Comparison of ENCODE assay signal across 11 cellular contexts in the genomic region with DNA sequence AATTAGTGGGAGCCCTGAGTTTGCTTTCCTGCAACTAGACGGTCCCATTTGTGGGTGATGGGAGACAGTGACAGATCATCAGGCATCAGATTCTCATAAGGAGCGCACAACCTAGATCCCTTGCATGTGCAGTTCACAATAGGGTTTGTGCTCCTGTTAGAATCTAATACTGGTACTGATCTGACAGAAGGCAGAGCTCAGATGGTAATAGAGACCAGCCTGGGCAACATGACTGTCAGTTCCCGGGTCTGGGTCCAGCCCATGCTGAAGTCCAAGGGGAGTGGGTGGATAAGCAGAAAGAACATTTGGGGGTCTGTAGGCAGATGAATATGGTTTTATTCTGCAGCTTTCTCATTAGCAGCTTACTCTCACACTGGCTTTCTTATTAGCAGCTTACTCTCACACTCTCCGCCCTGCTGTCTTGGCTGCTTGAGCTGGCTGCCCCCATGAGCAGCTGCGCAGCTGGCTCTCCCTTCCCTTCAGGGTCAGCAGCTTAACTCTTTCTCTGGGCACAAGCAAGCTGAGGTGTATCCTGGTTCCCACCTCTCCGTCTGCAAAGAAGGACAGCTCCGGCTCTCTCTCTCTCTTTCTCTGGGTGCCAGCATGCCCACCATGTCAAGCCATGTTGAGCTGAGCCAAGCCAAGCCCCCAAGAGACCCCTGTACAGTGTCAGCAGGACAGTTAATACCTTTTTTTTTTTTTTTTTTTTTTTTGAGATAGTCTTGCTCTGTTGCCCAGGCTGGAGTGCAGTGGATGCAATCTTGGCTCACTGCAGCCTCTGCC. TPM values are rescaled to one million over a fixed set of nuclear protein-coding genes. Genes with fewer than 3 reads are reported as not detected.
DNase-seq lines count a peak whose midpoint lies in the region; ATAC-seq and TF ChIP-seq lines count a peak whose summit lies in the region.
"Had no signal": no experiment of that assay in that cellular context is flagged by ENCODE, and none has a peak within 500 bp of the region (broad histone marks: within the 10 kb centered on the region; RNA-seq: fewer than 3 reads in every experiment).

No MANE protein-coding gene starts in this region.

- DNase-seq in NCI-H82 (lab: John Stamatoyannopoulos, UW): peak; percentile 90
- DNase-seq in thoracic aorta (ENCODE audit: low spot score): no peak
- no peak for DNase-seq in stimulated activated CD4-positive, alpha-beta T cell treated with anti-CD3 and anti-CD28 coated beads, Interleukin-2, amount 100 ng/mL, for 24 hours
- no peak for DNase-seq in DMS53 (lab: John Stamatoyannopoulos, UW)
- no peak for DNase-seq in Caco-2
- no peak for DNase-seq in NCI-H2196 treated with DMSO at 0.1 percent for 48 hours (lab: John Stamatoyannopoulos, UW; ENCODE audit: unreplicated experiment)
- DNase-seq: activated CD4-positive, CD25-positive, alpha-beta regulatory T cell; activated gamma-delta T cell; hippocampal formation had no signal

- intact Hi-C loops in Caco-2 (cut with micrococcal nuclease; ENCODE audit: unreplicated experiment): no loop called here

- H3K4me3 ChIP-seq in muscle layer of duodenum (ENCODE audit: low read depth in 1 of 2, low read length in 2 of 2): no peak overlapping the region
- no peak overlapping the region for H3K4me3 ChIP-seq in thoracic aorta
- no peak overlapping the region for H3K4me3 ChIP-seq in Caco-2 (ENCODE audit: low read depth, low read length)

- no peak for TF ChIP-seq CTCF in thoracic aorta (IDR thresholded peaks at IDR 0.05)
- TF ChIP-seq CTCF in Caco-2 (IDR thresholded peaks at IDR 0.05; ENCODE audit: insufficient read depth in 1 of 2, low read depth in 1 of 2, low read length in 1 of 2, severe bottlenecking in 1 of 2, unreplicated experiment in 1 of 2): no peak

- no peaks in the 10 kb centered on the region for H3K27me3 ChIP-seq in muscle layer of duodenum (ENCODE audit: low read depth, low read length)
- no peaks in the 10 kb centered on the region for H3K27me3 ChIP-seq in thoracic aorta (replicated peaks; ENCODE audit: insufficient read depth)
- H3K27me3 ChIP-seq in Caco-2 (replicated peaks; ENCODE audit: control insufficient read depth, insufficient read depth, low read length): no peaks in the 10 kb centered on the region

- peaks cover 20% of the 10 kb centered on the region for H3K9me3 Mint-ChIP-seq in Caco-2 (ENCODE audit: unreplicated experiment)

- ATAC-seq in esophagus mucosa: peak; percentile 14
- ATAC-seq in thoracic aorta (ENCODE audit: insufficient number of reproducible peaks, low FRiP score, low read depth): peak; percentile 12

- peaks cover 0 to 15% of the 10 kb centered on the region in 2 donors for H3K4me1 ChIP-seq in muscle layer of duodenum (ENCODE audit: control insufficient read depth in 1 of 2, insufficient read depth in 2 of 2, low read length in 2 of 2)
- peaks cover 6 to 15% of the 10 kb centered on the region in 2 donors for H3K4me1 ChIP-seq in thoracic aorta (ENCODE audit: control insufficient read depth in 1 of 2, low read depth in 2 of 2)
- peaks cover 6% of the 10 kb centered on the region; the same call in 1 of the 2 replicates for H3K4me1 ChIP-seq in Caco-2

- peaks cover 7% of the 10 kb centered on the region for H3K4me1 Mint-ChIP-seq in Caco-2 (ENCODE audit: low read depth, unreplicated experiment)

- H3K27ac ChIP-seq in muscle layer of duodenum (ENCODE audit: low read length) (peak overlapping the region; percentile 8), thoracic aorta (peak overlapping the region in 1 of 2 donors; percentile 49)

- H3K9me3 ChIP-seq in muscle layer of duodenum (ENCODE audit: control insufficient read depth in 1 of 2, low read length in 2 of 2) (peaks cover 0 to 10% of the 10 kb centered on the region in 2 donors), thoracic aorta (peaks cover 4% of the 10 kb centered on the region), Caco-2 (peaks cover 4% of the 10 kb centered on the region; the same call in 1 of the 2 replicates)

- H3K4me3 Mint-ChIP-seq in Caco-2 (ENCODE audit: unreplicated experiment): no peak overlapping the region

- BruUV-seq in Caco-2 (replicated peaks; lab: Mats Ljungman, UMichigan): no TSS peak

- CTCF ChIA-PET in Caco-2 (lab: Charles Lee): no interaction called here

- POLR2A ChIA-PET in Caco-2 (lab: Charles Lee): no interaction called here

- no peaks in the 10 kb centered on the region for H3K36me3 ChIP-seq in muscle layer of duodenum (ENCODE audit: control insufficient read depth in 1 of 2, insufficient read depth in 2 of 2, low read length in 2 of 2)
- H3K36me3 ChIP-seq in thoracic aorta: no peaks in the 10 kb centered on the region
- H3K36me3 ChIP-seq in Caco-2 (ENCODE audit: control insufficient read depth, insufficient read depth, low read length): no peaks in the 10 kb centered on the region

- H3K27ac Mint-ChIP-seq in Caco-2 (ENCODE audit: unreplicated experiment): no peak overlapping the region

- no peaks in the 10 kb centered on the region for H3K36me3 Mint-ChIP-seq in Caco-2 (ENCODE audit: insufficient read depth, unreplicated experiment)

- H3K27me3 Mint-ChIP-seq in Caco-2 (ENCODE audit: insufficient read depth, unreplicated experiment): no peaks in the 10 kb centered on the region

RNA-seq across cellular contexts. Expression of a gene that starts 46.5 kb away (rescaled TPM):
- total RNA-seq in esophagus mucosa (39.6 TPM), thoracic aorta (10 to 100 TPM; 22.4 to 29.8 TPM), Caco-2 (2022) (7.4 and 8.8 TPM in 2 replicates)

RNA-seq across cellular contexts. Expression of a gene that starts 51.7 kb away (rescaled TPM):
- total RNA-seq in esophagus mucosa (15.7 TPM), thoracic aorta (10 to 100 TPM; 28.8 to 28.9 TPM), Caco-2 (2022) (15.2 and 15.9 TPM in 2 replicates)

RNA-seq across cellular contexts. Expression of a gene that starts 59.2 kb away (rescaled TPM):
- total RNA-seq in esophagus mucosa (4.5 TPM), thoracic aorta (10 to 100 TPM in 1 of 2 donors, 1 to 10 TPM in 1; 5.4 to 15.0 TPM), Caco-2 (2022) (5.5 and 6.5 TPM in 2 replicates)
